ENCODE assay signal across 27 cellular contexts in genomic region chr4:101127176-101127790, GRCh38.
DNase-seq lines count a peak whose midpoint lies in the region; ATAC-seq, FAIRE-seq and TF ChIP-seq lines count a peak whose summit lies in the region.
"Had no signal": no experiment of that assay in that cellular context is flagged by ENCODE, and none has a peak within 500 bp of the region (broad histone marks: within the 10 kb centered on the region; RNA-seq: fewer than 3 reads in every experiment).

No MANE protein-coding gene starts in this region.

- H3K36me3 ChIP-seq in astrocyte (ENCODE audit: insufficient read depth, low read length): no peaks in the 10 kb centered on the region

- H3K27me3 Mint-ChIP-seq in astrocyte (ENCODE audit: low read depth, unreplicated experiment): no peaks in the 10 kb centered on the region
- no peaks in the 10 kb centered on the region for H3K27me3 Mint-ChIP-seq in stimulated activated naive CD8-positive, alpha-beta T cell treated with anti-CD3 and anti-CD28 coated beads, Interleukin-15, amount 100 ng/mL, for 72 hours
- H3K27me3 Mint-ChIP-seq: CD4-positive, alpha-beta T cell; type B pancreatic cell had no signal

- no peak overlapping the region for H3K4me2 ChIP-seq in astrocyte (ENCODE audit: low read length)
- H3K4me2 ChIP-seq: A549 had no signal

- no peak overlapping the region for H3K4me3 ChIP-seq in astrocyte (ENCODE audit: insufficient read depth, low read depth, low read length)
- H3K4me3 ChIP-seq: A549 had no signal

- no peak overlapping the region for H3K4me3 Mint-ChIP-seq in astrocyte (ENCODE audit: unreplicated experiment)
- no peak overlapping the region for H3K4me3 Mint-ChIP-seq in stimulated activated naive CD8-positive, alpha-beta T cell treated with anti-CD3 and anti-CD28 coated beads, Interleukin-15, amount 100 ng/mL, for 72 hours
- H3K4me3 Mint-ChIP-seq: CD4-positive, alpha-beta T cell; type B pancreatic cell had no signal

- peaks cover 8% of the 10 kb centered on the region for H3K36me3 Mint-ChIP-seq in astrocyte (ENCODE audit: low read depth, unreplicated experiment)

- H2AFZ ChIP-seq in astrocyte (ENCODE audit: low read depth, low read length): no peak overlapping the region

- ATAC-seq in GM18870 (IDR thresholded peaks at IDR 0.05; ENCODE audit: unreplicated experiment): no peak
- no peak for ATAC-seq in stimulated activated naive CD8-positive, alpha-beta T cell treated with anti-CD3 and anti-CD28 coated beads, Interleukin-15, amount 100 ng/mL, for 72 hours
- ATAC-seq: A549; stimulated activated naive CD8-positive, alpha-beta T cell treated with anti-CD3 and anti-CD28 coated beads, Interleukin-15, Interleukin-2, amounts not matched to agents 100 U/mL and 50 U/mL, for 24 hours had no signal

- H3K27me3 ChIP-seq in astrocyte (ENCODE audit: insufficient read depth, low read length): no peaks in the 10 kb centered on the region

- no peaks in the 10 kb centered on the region for H3K9me3 ChIP-seq in astrocyte (ENCODE audit: insufficient read depth, low read depth, low read length)
- H3K9me3 ChIP-seq: A549 had no signal

- H4K20me1 ChIP-seq in astrocyte (ENCODE audit: insufficient read depth, low read length): peaks cover 28% of the 10 kb centered on the region

- no peaks in the 10 kb centered on the region for H3K4me1 ChIP-seq in astrocyte (ENCODE audit: insufficient read depth, low read length)
- H3K4me1 ChIP-seq: A549 had no signal

- no peak overlapping the region for H3K27ac ChIP-seq in astrocyte (ENCODE audit: low read depth, low read length)
- H3K27ac ChIP-seq: A549, HL-60 had no signal

- peaks cover 22% of the 10 kb centered on the region for H3K79me2 ChIP-seq in astrocyte (ENCODE audit: insufficient read depth, low read length)

- DNase-seq in SIG-M5 treated with dmso at 0.1 percent for 504 hours (lab: John Stamatoyannopoulos, UW; ENCODE audit: unreplicated experiment) (peak; percentile 23), SIG-M5 (lab: John Stamatoyannopoulos, UW) (no peak), MV-4-11 (lab: John Stamatoyannopoulos, UW) (peak; percentile 55), astrocyte (ENCODE audit: low read depth) (no peak), NCI-H2081 (lab: John Stamatoyannopoulos, UW) (no peak), ecto neural progenitor cell (ENCODE audit: low spot score) (no peak)
- no peak for DNase-seq in stimulated activated naive CD8-positive, alpha-beta T cell treated with anti-CD3 and anti-CD28 coated beads, Interleukin-15, amount 100 ng/mL, for 72 hours
- DNase-seq: activated CD4-positive, alpha-beta T cell treated with anti-CD3 and anti-CD28 coated beads for 1 hour; activated CD8-positive, alpha-beta memory T cell treated with anti-CD3 and anti-CD28 coated beads, Interleukin-2, amount 50 U/mL, for 48 hours; anterior cingulate cortex; CD4-positive, alpha-beta T cell; DND-41; hypothalamus; kidney glomerular epithelial cell; mesendoderm; NCI-H1436; NCI-H2227 treated with DMSO at 0.1 percent for 48 hours; NK-92 treated with Interleukin-12 subunit alpha and Interleukin-12 subunit beta, amount 100 ng/mL, for 24 hours; retina; SHP77; stimulated activated CD4-positive, alpha-beta T cell treated with anti-CD3 and anti-CD28 coated beads, Interleukin-15, amount 100 ng/mL, for 24 hours; stimulated activated naive CD8-positive, alpha-beta T cell treated with anti-CD3 and anti-CD28 coated beads, Interleukin-15, Interleukin-2, amounts not matched to agents 100 U/mL and 50 U/mL, for 24 hours; T-helper 2 cell had no signal

- peaks cover 20% of the 10 kb centered on the region for H3K4me1 Mint-ChIP-seq in astrocyte (ENCODE audit: low read depth, unreplicated experiment)
- peaks cover 50% of the 10 kb centered on the region for H3K4me1 Mint-ChIP-seq in stimulated activated naive CD8-positive, alpha-beta T cell treated with anti-CD3 and anti-CD28 coated beads, Interleukin-15, amount 100 ng/mL, for 72 hours

- H3K27ac Mint-ChIP-seq in astrocyte (ENCODE audit: unreplicated experiment): peak overlapping the region; percentile 16
- H3K27ac Mint-ChIP-seq in stimulated activated naive CD8-positive, alpha-beta T cell treated with anti-CD3 and anti-CD28 coated beads, Interleukin-15, amount 100 ng/mL, for 72 hours: no peak overlapping the region
- H3K27ac Mint-ChIP-seq: CD4-positive, alpha-beta T cell; type B pancreatic cell had no signal

- no peak for FAIRE-seq in astrocyte (lab: Jason Lieb, UNC)
- FAIRE-seq: A549 had no signal

- TF ChIP-seq CTCF in astrocyte (IDR thresholded peaks at IDR 0.05; ENCODE audit: insufficient read depth, low read depth, low read length): no peak

- no peaks in the 10 kb centered on the region for H3K9me3 Mint-ChIP-seq in astrocyte (ENCODE audit: unreplicated experiment)
- H3K9me3 Mint-ChIP-seq in stimulated activated naive CD8-positive, alpha-beta T cell treated with anti-CD3 and anti-CD28 coated beads, Interleukin-15, amount 100 ng/mL, for 72 hours: peaks cover 15 to 22% of the 10 kb centered on the region in 2 donors
- H3K9me3 Mint-ChIP-seq: CD4-positive, alpha-beta T cell had no signal

- no peak overlapping the region for H3K9ac ChIP-seq in astrocyte (ENCODE audit: low read length)

Comparison
In these comparisons a context has a peak if more than half of its experiments do, and no peak if none do; other contexts are left out.
1. DNase-seq: peak in SIG-M5 treated with dmso at 0.1 percent for 504 hours (single experiment) and MV-4-11 (single experiment); none in SIG-M5 (single experiment), astrocyte (single experiment), NCI-H2081 (0 of 2), stimulated activated naive CD8-positive, alpha-beta T cell treated with anti-CD3 and anti-CD28 coated beads, Interleukin-15, amount 100 ng/mL, for 72 hours (0 of 2) and ecto neural progenitor cell (single experiment).